Comparison of ENCODE assay signal across 20 cellular contexts in the genomic region with DNA sequence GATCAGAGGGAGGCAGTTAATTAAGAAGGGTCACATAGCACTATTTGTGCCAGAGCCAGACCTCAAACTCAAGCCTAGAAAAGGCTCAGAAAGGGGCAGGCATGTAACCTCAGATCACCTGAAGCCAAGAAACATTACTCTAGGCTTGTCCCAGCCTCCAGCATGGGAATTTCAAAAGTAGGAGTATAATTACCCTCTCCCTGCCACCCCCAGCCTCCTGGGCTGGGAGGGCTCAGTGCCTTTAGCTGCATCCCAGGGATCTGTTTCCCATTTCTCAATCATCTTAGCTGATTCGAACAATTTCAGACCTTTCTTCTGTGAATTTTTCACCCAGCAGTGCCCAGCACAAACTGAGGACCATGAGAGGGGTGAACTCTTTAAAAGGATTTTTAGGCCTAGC. TPM values are rescaled to one million over a fixed set of nuclear protein-coding genes. Genes with fewer than 3 reads are reported as not detected.
A peak's percentile ranks its signal among the peaks of the same experiment; 100 is the strongest.
DNase-seq lines count a peak whose midpoint lies in the region; TF ChIP-seq lines count a peak whose summit lies in the region.
"Had no signal": no experiment of that assay in that cellular context is flagged by ENCODE, and none has a peak within 500 bp of the region (broad histone marks: within the 10 kb centered on the region; RNA-seq: fewer than 3 reads in every experiment).

No MANE protein-coding gene starts in this region.

- peaks cover 0 to 7% (median 0%) of the 10 kb centered on the region in 4 donors for H3K9me3 ChIP-seq in tibial nerve
- H3K9me3 ChIP-seq: BLaER1 treated with 17β-estradiol and CSF1 and Interleukin-3, amounts not matched to agents 10 nM and 100 nM; HAP-1 had no signal

- H3K4me1 Mint-ChIP-seq in brain (peaks cover 52% of the 10 kb centered on the region), type B pancreatic cell (ENCODE audit: unreplicated experiment) (peaks cover 14% of the 10 kb centered on the region)
- peaks cover 61% of the 10 kb centered on the region for H3K4me1 Mint-ChIP-seq in dendritic cell treated with granulocyte-macrophage colony-stimulating factor and Interleukin-4, amounts not matched to agents 40 ng/mL and 50 ng/mL, for 4 days (ENCODE audit: low read depth)

- H3K4me3 ChIP-seq in tibial nerve, result no peak overlapping the region
- H3K4me3 ChIP-seq: BLaER1 treated with 17β-estradiol and CSF1 and Interleukin-3, amounts not matched to agents 10 nM and 100 nM; GM12878; GM23248; HAP-1 had no signal

- no peak for TF ChIP-seq POLR2A in tibial nerve (IDR thresholded peaks at IDR 0.05)

- peak overlapping the region in 3 of 4 donors; percentile 52 to 85 (median 73) for H3K27ac ChIP-seq in tibial nerve
- H3K27ac ChIP-seq: BLaER1 treated with 17β-estradiol and CSF1 and Interleukin-3, amounts not matched to agents 10 nM and 100 nM; GM23248 had no signal

- intact Hi-C loops in dendritic cell treated with granulocyte-macrophage colony-stimulating factor and Interleukin-4, amounts not matched to agents 40 ng/mL and 50 ng/mL, for 4 days (cut with micrococcal nuclease), result no loop called here

- WGBS in tibial nerve, 2 donors, result 57 to 77% methylated on average over 1 of the region's 1 CpG

- no peak for TF ChIP-seq EP300 in tibial nerve (IDR thresholded peaks at IDR 0.05)

- peak; percentile 70 for DNase-seq in putamen (ENCODE audit: low spot score)
- DNase-seq in tibial nerve (ENCODE audit: low spot score in 2 of 2), result no peak
- DNase-seq in type B pancreatic cell (ENCODE audit: extremely low spot score, unreplicated experiment), result no peak
- no peak for DNase-seq in SK-N-DZ (ENCODE audit: low spot score)
- DNase-seq in DMS153 (lab: John Stamatoyannopoulos, UW), result no peak
- DNase-seq: Calu3; CD8-positive, alpha-beta T cell; DMS53; DND-41; EL; GM23248 had no signal

- H3K27me3 Mint-ChIP-seq in brain (peaks cover 4% of the 10 kb centered on the region), type B pancreatic cell (no peaks in the 10 kb centered on the region)
- H3K27me3 Mint-ChIP-seq in dendritic cell treated with granulocyte-macrophage colony-stimulating factor and Interleukin-4, amounts not matched to agents 40 ng/mL and 50 ng/mL, for 4 days, result peaks cover 17% of the 10 kb centered on the region

- peaks cover 0 to 3% (median 0%) of the 10 kb centered on the region in 5 experiments for H3K9me3 Mint-ChIP-seq in brain
- H3K9me3 Mint-ChIP-seq in dendritic cell treated with granulocyte-macrophage colony-stimulating factor and Interleukin-4, amounts not matched to agents 40 ng/mL and 50 ng/mL, for 4 days, result no peaks in the 10 kb centered on the region
- no peaks in the 10 kb centered on the region for H3K9me3 Mint-ChIP-seq in type B pancreatic cell
- H3K9me3 Mint-ChIP-seq: CD8-positive, alpha-beta T cell had no signal

- peaks cover 0 to 53% (median 10%) of the 10 kb centered on the region in 4 donors for H3K4me1 ChIP-seq in tibial nerve
- H3K4me1 ChIP-seq: HAP-1 had no signal

- H3K36me3 Mint-ChIP-seq in brain (peaks cover 25% of the 10 kb centered on the region), type B pancreatic cell (peaks cover 14% of the 10 kb centered on the region)
- peaks cover 20% of the 10 kb centered on the region for H3K36me3 Mint-ChIP-seq in dendritic cell treated with granulocyte-macrophage colony-stimulating factor and Interleukin-4, amounts not matched to agents 40 ng/mL and 50 ng/mL, for 4 days (ENCODE audit: low read depth)

- TF ChIP-seq CTCF in brain (conservative IDR thresholded peaks at IDR 0.05) (no peak), tibial nerve (IDR thresholded peaks at IDR 0.05) (no peak), type B pancreatic cell (conservative IDR thresholded peaks at IDR 0.05) (no peak)

- H3K4me3 Mint-ChIP-seq in brain (no peak overlapping the region), type B pancreatic cell (no peak overlapping the region)
- no peak overlapping the region for H3K4me3 Mint-ChIP-seq in dendritic cell treated with granulocyte-macrophage colony-stimulating factor and Interleukin-4, amounts not matched to agents 40 ng/mL and 50 ng/mL, for 4 days
- H3K4me3 Mint-ChIP-seq: B cell; CD8-positive, alpha-beta T cell had no signal

- H3K27ac Mint-ChIP-seq in brain, result peak overlapping the region in 4 of 5 experiments; percentile 47 to 56 (median 48)
- peak overlapping the region; percentile 89 for H3K27ac Mint-ChIP-seq in dendritic cell treated with granulocyte-macrophage colony-stimulating factor and Interleukin-4, amounts not matched to agents 40 ng/mL and 50 ng/mL, for 4 days
- no peak overlapping the region for H3K27ac Mint-ChIP-seq in type B pancreatic cell
- H3K27ac Mint-ChIP-seq: B cell had no signal

- H3K27me3 ChIP-seq in tibial nerve, result no peaks in the 10 kb centered on the region
- H3K27me3 ChIP-seq: BLaER1 treated with 17β-estradiol and CSF1 and Interleukin-3, amounts not matched to agents 10 nM and 100 nM had no signal

- H3K36me3 ChIP-seq in tibial nerve, result peaks cover 0 to 25% (median 0%) of the 10 kb centered on the region in 3 donors

RNA-seq across cellular contexts. Expression of a gene that starts 33.1 kb away (rescaled TPM):
- polyA plus RNA-seq in brain (ENCODE audit: insufficient read depth, low read depth, low replicate concordance), result 5.1 TPM
- 1 to 10 TPM in 2 of 4 donors, under 1 TPM in 2; 0.21 to 3.6 (median 1.0) TPM for total RNA-seq in tibial nerve
- total RNA-seq in type B pancreatic cell (ENCODE audit: low replicate concordance), result 3.2 and 10.0 TPM in 2 replicates
- 0.39 TPM in 1 of 2 replicates, not detected in the other for polyA plus RNA-seq in SK-N-DZ (2014; cell fraction: cytosol; rRNA removed)
- polyA plus RNA-seq in SK-N-DZ (2014; cell fraction: nucleus; rRNA removed), result 0.43 TPM in 1 of 2 replicates, not detected in the other
- total RNA-seq: A172; B cell; Calu3; CD8-positive, alpha-beta T cell; GM12878; H4; HepG2 had no signal
- polyA plus RNA-seq: GM12878, GM23248, HepG2 had no signal

RNA-seq across cellular contexts. Expression of a gene that starts 45.5 kb away (rescaled TPM):
- 48.2 TPM for polyA plus RNA-seq in brain (ENCODE audit: insufficient read depth, low read depth, low replicate concordance)
- total RNA-seq in tibial nerve (10 to 100 TPM; 26.4 to 88.1 (median 70.3) TPM), type B pancreatic cell (ENCODE audit: low replicate concordance) (41.7 and 49.8 TPM in 2 replicates)
- 37.7 and 41.8 TPM in 2 replicates for polyA plus RNA-seq in SK-N-DZ (2014; cell fraction: cytosol; rRNA removed)
- 45.3 and 48.5 TPM in 2 replicates for polyA plus RNA-seq in SK-N-DZ (2014; cell fraction: nucleus; rRNA removed)

RNA-seq across cellular contexts. Expression of a gene that starts 45.7 kb away (rescaled TPM):
- 94.7 TPM for polyA plus RNA-seq in brain (ENCODE audit: insufficient read depth, low read depth, low replicate concordance)
- total RNA-seq in tibial nerve (10 to 100 TPM; 38.1 to 48.6 (median 44.7) TPM), type B pancreatic cell (ENCODE audit: low replicate concordance) (86.9 and 129 TPM in 2 replicates)
- polyA plus RNA-seq in SK-N-DZ (2014; cell fraction: cytosol; rRNA removed), result 64.0 and 78.8 TPM in 2 replicates
- 130 and 149 TPM in 2 replicates for polyA plus RNA-seq in SK-N-DZ (2014; cell fraction: nucleus; rRNA removed)
